Comparison of ENCODE assay signal across 1 cellular context in the genomic region with DNA sequence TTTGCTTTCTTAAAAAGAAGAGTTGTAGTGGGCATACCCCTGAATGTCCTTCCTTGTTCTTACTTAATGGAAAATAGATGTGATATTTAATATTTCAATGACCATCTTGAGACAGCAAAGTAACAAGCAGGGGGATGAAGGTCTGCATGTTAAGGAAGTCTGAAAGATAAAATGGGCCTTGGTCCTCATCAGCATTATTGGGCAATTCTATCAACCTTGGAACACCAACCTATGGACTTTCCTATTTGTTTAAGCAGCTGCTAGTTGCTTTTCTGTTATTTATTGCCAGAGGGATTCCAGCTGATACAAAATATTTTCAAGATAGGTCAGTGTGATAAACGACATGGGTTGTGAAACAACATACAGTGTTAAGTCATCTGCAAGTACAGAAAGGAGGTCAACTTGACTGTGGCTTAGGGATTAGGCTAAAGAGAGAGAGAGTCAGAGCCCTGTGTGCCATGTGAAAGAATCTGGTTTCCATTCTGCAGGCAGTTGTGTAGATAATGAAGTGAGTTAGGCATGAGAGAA.
TF ChIP-seq lines count a peak whose summit lies in the region.

No MANE protein-coding gene starts in this region.

TF ChIP-seq in HepG2, 621 proteins besides CTCF, POLR2A, EP300 and RAD21 (continued from another document and continues in another):
- TF ChIP-seq, protein P1, sequence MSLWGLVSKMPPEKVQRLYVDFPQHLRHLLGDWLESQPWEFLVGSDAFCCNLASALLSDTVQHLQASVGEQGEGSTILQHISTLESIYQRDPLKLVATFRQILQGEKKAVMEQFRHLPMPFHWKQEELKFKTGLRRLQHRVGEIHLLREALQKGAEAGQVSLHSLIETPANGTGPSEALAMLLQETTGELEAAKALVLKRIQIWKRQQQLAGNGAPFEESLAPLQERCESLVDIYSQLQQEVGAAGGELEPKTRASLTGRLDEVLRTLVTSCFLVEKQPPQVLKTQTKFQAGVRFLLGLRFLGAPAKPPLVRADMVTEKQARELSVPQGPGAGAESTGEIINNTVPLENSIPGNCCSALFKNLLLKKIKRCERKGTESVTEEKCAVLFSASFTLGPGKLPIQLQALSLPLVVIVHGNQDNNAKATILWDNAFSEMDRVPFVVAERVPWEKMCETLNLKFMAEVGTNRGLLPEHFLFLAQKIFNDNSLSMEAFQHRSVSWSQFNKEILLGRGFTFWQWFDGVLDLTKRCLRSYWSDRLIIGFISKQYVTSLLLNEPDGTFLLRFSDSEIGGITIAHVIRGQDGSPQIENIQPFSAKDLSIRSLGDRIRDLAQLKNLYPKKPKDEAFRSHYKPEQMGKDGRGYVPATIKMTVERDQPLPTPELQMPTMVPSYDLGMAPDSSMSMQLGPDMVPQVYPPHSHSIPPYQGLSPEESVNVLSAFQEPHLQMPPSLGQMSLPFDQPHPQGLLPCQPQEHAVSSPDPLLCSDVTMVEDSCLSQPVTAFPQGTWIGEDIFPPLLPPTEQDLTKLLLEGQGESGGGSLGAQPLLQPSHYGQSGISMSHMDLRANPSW (CRISPR knock-in tag; IDR thresholded peaks at IDR 0.05; ENCODE audit: borderline replicate concordance): peak; percentile 67; the same call in 1 of the 2 replicates
- peak; percentile 65; the same call in 1 of the 2 replicates for TF ChIP-seq HOXA9 (CRISPR knock-in tag; IDR thresholded peaks at IDR 0.05; ENCODE audit: borderline replicate concordance)
- 0 out of 2 replicates have a peak, but pooled peaks have one; percentile 44 for TF ChIP-seq ZNF33B (CRISPR knock-in tag; IDR thresholded peaks at IDR 0.05)
- peak; percentile 100 for TF ChIP-seq NCOR1 (IDR thresholded peaks at IDR 0.05; ENCODE audit: borderline replicate concordance, low read length)
- no peak for TF ChIP-seq KDM2A (CRISPR knock-in tag; IDR thresholded peaks at IDR 0.05; ENCODE audit: borderline replicate concordance, low read depth)
- TF ChIP-seq TOE1 (CRISPR knock-in tag; IDR thresholded peaks at IDR 0.05): peak; percentile 66; the same call in 1 of the 2 replicates
- TF ChIP-seq DPF2 (CRISPR knock-in tag; IDR thresholded peaks at IDR 0.05; ENCODE audit: borderline replicate concordance, low read depth): peak; percentile 93
- TF ChIP-seq, protein P2, sequence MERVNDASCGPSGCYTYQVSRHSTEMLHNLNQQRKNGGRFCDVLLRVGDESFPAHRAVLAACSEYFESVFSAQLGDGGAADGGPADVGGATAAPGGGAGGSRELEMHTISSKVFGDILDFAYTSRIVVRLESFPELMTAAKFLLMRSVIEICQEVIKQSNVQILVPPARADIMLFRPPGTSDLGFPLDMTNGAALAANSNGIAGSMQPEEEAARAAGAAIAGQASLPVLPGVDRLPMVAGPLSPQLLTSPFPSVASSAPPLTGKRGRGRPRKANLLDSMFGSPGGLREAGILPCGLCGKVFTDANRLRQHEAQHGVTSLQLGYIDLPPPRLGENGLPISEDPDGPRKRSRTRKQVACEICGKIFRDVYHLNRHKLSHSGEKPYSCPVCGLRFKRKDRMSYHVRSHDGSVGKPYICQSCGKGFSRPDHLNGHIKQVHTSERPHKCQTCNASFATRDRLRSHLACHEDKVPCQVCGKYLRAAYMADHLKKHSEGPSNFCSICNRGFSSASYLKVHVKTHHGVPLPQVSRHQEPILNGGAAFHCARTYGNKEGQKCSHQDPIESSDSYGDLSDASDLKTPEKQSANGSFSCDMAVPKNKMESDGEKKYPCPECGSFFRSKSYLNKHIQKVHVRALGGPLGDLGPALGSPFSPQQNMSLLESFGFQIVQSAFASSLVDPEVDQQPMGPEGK (CRISPR knock-in tag; IDR thresholded peaks at IDR 0.05): peak; percentile 59
- TF ChIP-seq KAT2B (IDR thresholded peaks at IDR 0.05; ENCODE audit: borderline replicate concordance, low read depth, low read length): no peak
- 0 out of 2 replicates have a peak, but pooled peaks have one; percentile 14 for TF ChIP-seq YEATS4 (CRISPR knock-in tag; IDR thresholded peaks at IDR 0.05; ENCODE audit: borderline replicate concordance)
- TF ChIP-seq, protein P3, sequence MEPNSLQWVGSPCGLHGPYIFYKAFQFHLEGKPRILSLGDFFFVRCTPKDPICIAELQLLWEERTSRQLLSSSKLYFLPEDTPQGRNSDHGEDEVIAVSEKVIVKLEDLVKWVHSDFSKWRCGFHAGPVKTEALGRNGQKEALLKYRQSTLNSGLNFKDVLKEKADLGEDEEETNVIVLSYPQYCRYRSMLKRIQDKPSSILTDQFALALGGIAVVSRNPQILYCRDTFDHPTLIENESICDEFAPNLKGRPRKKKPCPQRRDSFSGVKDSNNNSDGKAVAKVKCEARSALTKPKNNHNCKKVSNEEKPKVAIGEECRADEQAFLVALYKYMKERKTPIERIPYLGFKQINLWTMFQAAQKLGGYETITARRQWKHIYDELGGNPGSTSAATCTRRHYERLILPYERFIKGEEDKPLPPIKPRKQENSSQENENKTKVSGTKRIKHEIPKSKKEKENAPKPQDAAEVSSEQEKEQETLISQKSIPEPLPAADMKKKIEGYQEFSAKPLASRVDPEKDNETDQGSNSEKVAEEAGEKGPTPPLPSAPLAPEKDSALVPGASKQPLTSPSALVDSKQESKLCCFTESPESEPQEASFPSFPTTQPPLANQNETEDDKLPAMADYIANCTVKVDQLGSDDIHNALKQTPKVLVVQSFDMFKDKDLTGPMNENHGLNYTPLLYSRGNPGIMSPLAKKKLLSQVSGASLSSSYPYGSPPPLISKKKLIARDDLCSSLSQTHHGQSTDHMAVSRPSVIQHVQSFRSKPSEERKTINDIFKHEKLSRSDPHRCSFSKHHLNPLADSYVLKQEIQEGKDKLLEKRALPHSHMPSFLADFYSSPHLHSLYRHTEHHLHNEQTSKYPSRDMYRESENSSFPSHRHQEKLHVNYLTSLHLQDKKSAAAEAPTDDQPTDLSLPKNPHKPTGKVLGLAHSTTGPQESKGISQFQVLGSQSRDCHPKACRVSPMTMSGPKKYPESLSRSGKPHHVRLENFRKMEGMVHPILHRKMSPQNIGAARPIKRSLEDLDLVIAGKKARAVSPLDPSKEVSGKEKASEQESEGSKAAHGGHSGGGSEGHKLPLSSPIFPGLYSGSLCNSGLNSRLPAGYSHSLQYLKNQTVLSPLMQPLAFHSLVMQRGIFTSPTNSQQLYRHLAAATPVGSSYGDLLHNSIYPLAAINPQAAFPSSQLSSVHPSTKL (CRISPR knock-in tag; IDR thresholded peaks at IDR 0.05): peak; percentile 99
- peak; percentile 79 for TF ChIP-seq JUND (CRISPR knock-in tag; IDR thresholded peaks at IDR 0.05)
- peak; percentile 99 for TF ChIP-seq HDAC2 (CRISPR knock-in tag; IDR thresholded peaks at IDR 0.05)
- peak; percentile 70 for TF ChIP-seq CREB1 (IDR thresholded peaks at IDR 0.05)
- peak; percentile 91 for TF ChIP-seq CREB1 (CRISPR knock-in tag; IDR thresholded peaks at IDR 0.05)
- TF ChIP-seq HOXA3 (CRISPR knock-in tag; IDR thresholded peaks at IDR 0.05): peak; percentile 88
- TF ChIP-seq, protein P4, sequence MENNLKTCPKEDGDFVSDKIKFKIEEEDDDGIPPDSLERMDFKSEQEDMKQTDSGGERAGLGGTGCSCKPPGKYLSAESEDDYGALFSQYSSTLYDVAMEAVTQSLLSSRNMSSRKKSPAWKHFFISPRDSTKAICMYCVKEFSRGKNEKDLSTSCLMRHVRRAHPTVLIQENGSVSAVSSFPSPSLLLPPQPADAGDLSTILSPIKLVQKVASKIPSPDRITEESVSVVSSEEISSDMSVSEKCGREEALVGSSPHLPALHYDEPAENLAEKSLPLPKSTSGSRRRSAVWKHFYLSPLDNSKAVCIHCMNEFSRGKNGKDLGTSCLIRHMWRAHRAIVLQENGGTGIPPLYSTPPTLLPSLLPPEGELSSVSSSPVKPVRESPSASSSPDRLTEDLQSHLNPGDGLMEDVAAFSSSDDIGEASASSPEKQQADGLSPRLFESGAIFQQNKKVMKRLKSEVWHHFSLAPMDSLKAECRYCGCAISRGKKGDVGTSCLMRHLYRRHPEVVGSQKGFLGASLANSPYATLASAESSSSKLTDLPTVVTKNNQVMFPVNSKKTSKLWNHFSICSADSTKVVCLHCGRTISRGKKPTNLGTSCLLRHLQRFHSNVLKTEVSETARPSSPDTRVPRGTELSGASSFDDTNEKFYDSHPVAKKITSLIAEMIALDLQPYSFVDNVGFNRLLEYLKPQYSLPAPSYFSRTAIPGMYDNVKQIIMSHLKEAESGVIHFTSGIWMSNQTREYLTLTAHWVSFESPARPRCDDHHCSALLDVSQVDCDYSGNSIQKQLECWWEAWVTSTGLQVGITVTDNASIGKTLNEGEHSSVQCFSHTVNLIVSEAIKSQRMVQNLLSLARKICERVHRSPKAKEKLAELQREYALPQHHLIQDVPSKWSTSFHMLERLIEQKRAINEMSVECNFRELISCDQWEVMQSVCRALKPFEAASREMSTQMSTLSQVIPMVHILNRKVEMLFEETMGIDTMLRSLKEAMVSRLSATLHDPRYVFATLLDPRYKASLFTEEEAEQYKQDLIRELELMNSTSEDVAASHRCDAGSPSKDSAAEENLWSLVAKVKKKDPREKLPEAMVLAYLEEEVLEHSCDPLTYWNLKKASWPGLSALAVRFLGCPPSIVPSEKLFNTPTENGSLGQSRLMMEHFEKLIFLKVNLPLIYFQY (CRISPR knock-in tag; IDR thresholded peaks at IDR 0.05; ENCODE audit: borderline replicate concordance): peak; percentile 69; the same call in 1 of the 2 replicates
- TF ChIP-seq FOSL2 (CRISPR knock-in tag; IDR thresholded peaks at IDR 0.05): peak; percentile 86
- no peak for TF ChIP-seq MAFG (CRISPR knock-in tag; IDR thresholded peaks at IDR 0.05)
- TF ChIP-seq POLR2AphosphoS5 (IDR thresholded peaks at IDR 0.05; ENCODE audit: low read depth, low read length): peak; percentile 45
- TF ChIP-seq, protein P5, sequence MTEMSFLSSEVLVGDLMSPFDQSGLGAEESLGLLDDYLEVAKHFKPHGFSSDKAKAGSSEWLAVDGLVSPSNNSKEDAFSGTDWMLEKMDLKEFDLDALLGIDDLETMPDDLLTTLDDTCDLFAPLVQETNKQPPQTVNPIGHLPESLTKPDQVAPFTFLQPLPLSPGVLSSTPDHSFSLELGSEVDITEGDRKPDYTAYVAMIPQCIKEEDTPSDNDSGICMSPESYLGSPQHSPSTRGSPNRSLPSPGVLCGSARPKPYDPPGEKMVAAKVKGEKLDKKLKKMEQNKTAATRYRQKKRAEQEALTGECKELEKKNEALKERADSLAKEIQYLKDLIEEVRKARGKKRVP (CRISPR knock-in tag; IDR thresholded peaks at IDR 0.05): peak in 1 of 2 experiments; percentile 96; a peak in 2 of 4 replicates
- TF ChIP-seq ZMYM2 (CRISPR knock-in tag; IDR thresholded peaks at IDR 0.05): peak; percentile 62
- TF ChIP-seq ZNF17 (CRISPR knock-in tag; IDR thresholded peaks at IDR 0.05): no peak
- TF ChIP-seq RXRA (CRISPR knock-in tag; IDR thresholded peaks at IDR 0.05): peak; percentile 90; the same call in 1 of the 2 replicates
- peak; percentile 81 for TF ChIP-seq KAT8 (CRISPR knock-in tag; IDR thresholded peaks at IDR 0.05)
- peak; percentile 70; the same call in 1 of the 2 replicates for TF ChIP-seq ZSCAN31 (CRISPR knock-in tag; IDR thresholded peaks at IDR 0.05; ENCODE audit: low read depth)
- TF ChIP-seq, protein P6, sequence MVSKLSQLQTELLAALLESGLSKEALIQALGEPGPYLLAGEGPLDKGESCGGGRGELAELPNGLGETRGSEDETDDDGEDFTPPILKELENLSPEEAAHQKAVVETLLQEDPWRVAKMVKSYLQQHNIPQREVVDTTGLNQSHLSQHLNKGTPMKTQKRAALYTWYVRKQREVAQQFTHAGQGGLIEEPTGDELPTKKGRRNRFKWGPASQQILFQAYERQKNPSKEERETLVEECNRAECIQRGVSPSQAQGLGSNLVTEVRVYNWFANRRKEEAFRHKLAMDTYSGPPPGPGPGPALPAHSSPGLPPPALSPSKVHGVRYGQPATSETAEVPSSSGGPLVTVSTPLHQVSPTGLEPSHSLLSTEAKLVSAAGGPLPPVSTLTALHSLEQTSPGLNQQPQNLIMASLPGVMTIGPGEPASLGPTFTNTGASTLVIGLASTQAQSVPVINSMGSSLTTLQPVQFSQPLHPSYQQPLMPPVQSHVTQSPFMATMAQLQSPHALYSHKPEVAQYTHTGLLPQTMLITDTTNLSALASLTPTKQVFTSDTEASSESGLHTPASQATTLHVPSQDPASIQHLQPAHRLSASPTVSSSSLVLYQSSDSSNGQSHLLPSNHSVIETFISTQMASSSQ (IDR thresholded peaks at IDR 0.05; ENCODE audit: low read depth): peak; percentile 99
- TF ChIP-seq, protein P6 (CRISPR knock-in tag; IDR thresholded peaks at IDR 0.05; ENCODE audit: borderline replicate concordance): peak; percentile 99
- peak; percentile 98 for TF ChIP-seq NCOA1 (CRISPR knock-in tag; IDR thresholded peaks at IDR 0.05)
- no peak for TF ChIP-seq ZNF879 (CRISPR knock-in tag; IDR thresholded peaks at IDR 0.05)
- TF ChIP-seq, protein P7, sequence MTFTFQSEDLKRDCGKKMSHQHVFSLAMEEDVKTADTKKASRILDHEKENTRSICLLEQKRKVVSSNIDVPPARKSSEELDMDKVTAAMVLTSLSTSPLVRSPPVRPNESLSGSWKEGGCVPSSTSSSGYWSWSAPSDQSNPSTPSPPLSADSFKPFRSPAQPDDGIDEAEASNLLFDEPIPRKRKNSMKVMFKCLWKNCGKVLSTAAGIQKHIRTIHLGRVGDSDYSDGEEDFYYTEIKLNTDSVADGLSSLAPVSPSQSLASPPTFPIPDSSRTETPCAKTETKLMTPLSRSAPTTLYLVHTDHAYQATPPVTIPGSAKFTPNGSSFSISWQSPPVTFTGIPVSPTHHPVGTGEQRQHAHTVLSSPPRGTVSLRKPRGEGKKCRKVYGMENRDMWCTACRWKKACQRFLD (CRISPR knock-in tag; IDR thresholded peaks at IDR 0.05; ENCODE audit: borderline replicate concordance): no peak
- TF ChIP-seq, protein P8, sequence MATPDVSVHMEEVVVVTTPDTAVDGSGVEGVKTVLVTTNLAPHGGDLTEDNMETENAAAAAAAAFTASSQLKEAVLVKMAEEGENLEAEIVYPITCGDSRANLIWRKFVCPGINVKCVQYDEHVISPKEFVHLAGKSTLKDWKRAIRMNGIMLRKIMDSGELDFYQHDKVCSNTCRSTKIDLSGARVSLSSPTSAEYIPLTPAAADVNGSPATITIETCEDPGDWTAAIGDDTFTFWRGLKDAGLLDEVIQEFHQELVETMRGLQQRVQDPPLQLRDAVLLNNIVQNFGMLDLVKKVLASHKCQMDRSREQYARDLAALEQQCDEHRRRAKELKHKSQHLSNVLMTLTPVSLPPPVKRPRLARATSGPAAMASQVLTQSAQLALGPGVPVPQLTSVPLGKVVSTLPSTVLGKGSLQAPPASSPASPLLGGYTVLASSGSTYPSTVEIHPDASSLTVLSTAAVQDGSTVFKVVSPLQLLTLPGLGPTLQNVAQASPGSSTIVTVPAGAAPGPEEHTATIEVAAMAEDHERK (CRISPR knock-in tag; IDR thresholded peaks at IDR 0.05; ENCODE audit: low read depth): 0 out of 2 replicates have a peak, but pooled peaks have one; percentile 20
- peak; percentile 98 for TF ChIP-seq HMG20A (CRISPR knock-in tag; IDR thresholded peaks at IDR 0.05; ENCODE audit: borderline replicate concordance)
- peak; percentile 90 for TF ChIP-seq FOXA1 (IDR thresholded peaks at IDR 0.05)
- TF ChIP-seq FOXA1 (CRISPR knock-in tag; IDR thresholded peaks at IDR 0.05): peak; percentile 95
- no peak for TF ChIP-seq RELA (CRISPR knock-in tag; IDR thresholded peaks at IDR 0.05)
